1 cellular context compared by ENCODE assay signal in the genomic region with DNA sequence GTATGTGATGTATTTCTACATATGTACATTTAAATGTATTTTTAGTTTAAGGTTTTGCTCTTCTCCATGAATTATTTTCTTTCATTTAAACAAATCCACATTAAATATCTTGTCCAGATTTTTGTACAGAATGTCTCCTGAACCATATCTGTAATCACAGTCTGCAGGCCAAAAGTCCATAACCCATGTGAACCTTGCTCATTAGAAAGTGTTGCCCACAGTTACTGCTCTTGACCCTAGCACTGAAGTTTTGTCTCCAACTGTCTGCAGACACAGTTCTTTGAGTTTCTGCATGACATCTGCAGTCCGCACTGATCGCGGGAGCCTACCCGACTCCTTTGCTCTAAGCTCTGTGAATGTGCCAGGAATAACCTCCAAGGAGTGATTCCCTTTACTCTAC.
TF ChIP-seq lines count a peak whose summit lies in the region.

No MANE protein-coding gene starts in this region.

TF ChIP-seq in liver, 16 proteins besides CTCF, POLR2A, EP300 and RAD21 (continued from another document):
- TF ChIP-seq, protein P1, sequence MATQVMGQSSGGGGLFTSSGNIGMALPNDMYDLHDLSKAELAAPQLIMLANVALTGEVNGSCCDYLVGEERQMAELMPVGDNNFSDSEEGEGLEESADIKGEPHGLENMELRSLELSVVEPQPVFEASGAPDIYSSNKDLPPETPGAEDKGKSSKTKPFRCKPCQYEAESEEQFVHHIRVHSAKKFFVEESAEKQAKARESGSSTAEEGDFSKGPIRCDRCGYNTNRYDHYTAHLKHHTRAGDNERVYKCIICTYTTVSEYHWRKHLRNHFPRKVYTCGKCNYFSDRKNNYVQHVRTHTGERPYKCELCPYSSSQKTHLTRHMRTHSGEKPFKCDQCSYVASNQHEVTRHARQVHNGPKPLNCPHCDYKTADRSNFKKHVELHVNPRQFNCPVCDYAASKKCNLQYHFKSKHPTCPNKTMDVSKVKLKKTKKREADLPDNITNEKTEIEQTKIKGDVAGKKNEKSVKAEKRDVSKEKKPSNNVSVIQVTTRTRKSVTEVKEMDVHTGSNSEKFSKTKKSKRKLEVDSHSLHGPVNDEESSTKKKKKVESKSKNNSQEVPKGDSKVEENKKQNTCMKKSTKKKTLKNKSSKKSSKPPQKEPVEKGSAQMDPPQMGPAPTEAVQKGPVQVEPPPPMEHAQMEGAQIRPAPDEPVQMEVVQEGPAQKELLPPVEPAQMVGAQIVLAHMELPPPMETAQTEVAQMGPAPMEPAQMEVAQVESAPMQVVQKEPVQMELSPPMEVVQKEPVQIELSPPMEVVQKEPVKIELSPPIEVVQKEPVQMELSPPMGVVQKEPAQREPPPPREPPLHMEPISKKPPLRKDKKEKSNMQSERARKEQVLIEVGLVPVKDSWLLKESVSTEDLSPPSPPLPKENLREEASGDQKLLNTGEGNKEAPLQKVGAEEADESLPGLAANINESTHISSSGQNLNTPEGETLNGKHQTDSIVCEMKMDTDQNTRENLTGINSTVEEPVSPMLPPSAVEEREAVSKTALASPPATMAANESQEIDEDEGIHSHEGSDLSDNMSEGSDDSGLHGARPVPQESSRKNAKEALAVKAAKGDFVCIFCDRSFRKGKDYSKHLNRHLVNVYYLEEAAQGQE (IDR thresholded peaks at IDR 0.05) = no peak
- TF ChIP-seq SP1 (IDR thresholded peaks at IDR 0.05) (peak; percentile 63), HNF4G (IDR thresholded peaks at IDR 0.05) (peak; percentile 63), EGR1 (IDR thresholded peaks at IDR 0.05; ENCODE audit: low read depth in 2 of 2) (no peak), GABPA (IDR thresholded peaks at IDR 0.05 in 1 of 2, conservative IDR thresholded peaks at IDR 0.05 in 1 of 2) (no peak), YY1 (IDR thresholded peaks at IDR 0.05) (no peak), FOXA2 (IDR thresholded peaks at IDR 0.05) (peak; percentile 21), MAX (IDR thresholded peaks at IDR 0.05) (no peak)
- TF ChIP-seq, protein P2, sequence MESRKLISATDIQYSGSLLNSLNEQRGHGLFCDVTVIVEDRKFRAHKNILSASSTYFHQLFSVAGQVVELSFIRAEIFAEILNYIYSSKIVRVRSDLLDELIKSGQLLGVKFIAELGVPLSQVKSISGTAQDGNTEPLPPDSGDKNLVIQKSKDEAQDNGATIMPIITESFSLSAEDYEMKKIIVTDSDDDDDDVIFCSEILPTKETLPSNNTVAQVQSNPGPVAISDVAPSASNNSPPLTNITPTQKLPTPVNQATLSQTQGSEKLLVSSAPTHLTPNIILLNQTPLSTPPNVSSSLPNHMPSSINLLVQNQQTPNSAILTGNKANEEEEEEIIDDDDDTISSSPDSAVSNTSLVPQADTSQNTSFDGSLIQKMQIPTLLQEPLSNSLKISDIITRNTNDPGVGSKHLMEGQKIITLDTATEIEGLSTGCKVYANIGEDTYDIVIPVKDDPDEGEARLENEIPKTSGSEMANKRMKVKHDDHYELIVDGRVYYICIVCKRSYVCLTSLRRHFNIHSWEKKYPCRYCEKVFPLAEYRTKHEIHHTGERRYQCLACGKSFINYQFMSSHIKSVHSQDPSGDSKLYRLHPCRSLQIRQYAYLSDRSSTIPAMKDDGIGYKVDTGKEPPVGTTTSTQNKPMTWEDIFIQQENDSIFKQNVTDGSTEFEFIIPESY (IDR thresholded peaks at IDR 0.05) = no peak
- TF ChIP-seq, protein P3, sequence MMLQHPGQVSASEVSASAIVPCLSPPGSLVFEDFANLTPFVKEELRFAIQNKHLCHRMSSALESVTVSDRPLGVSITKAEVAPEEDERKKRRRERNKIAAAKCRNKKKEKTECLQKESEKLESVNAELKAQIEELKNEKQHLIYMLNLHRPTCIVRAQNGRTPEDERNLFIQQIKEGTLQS (IDR thresholded peaks at IDR 0.05) = no peak
